ENCODE assay signal across 22 cellular contexts in genomic region chrX:2445662-2446623, GRCh38.
"Had no signal": no experiment of that assay in that cellular context is flagged by ENCODE, and none has a peak within 500 bp of the region (broad histone marks: within the 10 kb centered on the region; RNA-seq: fewer than 3 reads in every experiment).

No MANE protein-coding gene starts in this region.

- H3K4me3 ChIP-seq: adrenal gland, MG63, Peyer's patch had no signal

- H3K27me3 ChIP-seq: adrenal gland, MG63, Peyer's patch had no signal

- H3K4me1 ChIP-seq: adrenal gland, Peyer's patch had no signal

- DNase-seq: activated CD4-positive, alpha-beta memory T cell treated with anti-CD3 and anti-CD28 coated beads, Interleukin-2, amount 10 ng/mL, durations not matched to agents 7 days and 5 days; activated CD4-positive, alpha-beta T cell treated with anti-CD3 and anti-CD28 coated beads for 1 hour; activated CD4-positive, alpha-beta T cell treated with anti-CD3 and anti-CD28 coated beads, Interleukin-2, amount 50 U/mL, for 1 hour; activated naive CD4-positive, alpha-beta T cell treated with anti-CD3 and anti-CD28 coated beads, Interleukin-2, amount 50 U/mL, for 16 hours; activated naive CD8-positive, alpha-beta T cell treated with anti-CD3 and anti-CD28 coated beads, Interleukin-2, amount 10 ng/mL, durations not matched to agents 7 days and 5 days; activated T-cell treated with anti-CD3 and anti-CD28 coated beads for 4 hours; activated T-cell treated with anti-CD3 and anti-CD28 coated beads, Interleukin-2, amount 50 U/mL, for 48 hours; adrenal gland; anterior cingulate cortex; caudate nucleus; MG63; MV-4-11; NCI-H1092 treated with DMSO at 0.1 percent for 48 hours; NCI-H1417 treated with DMSO at 0.1 percent for 48 hours; NCI-H187; NCI-H2081; NCI-H510A treated with DMSO at 0.1 percent for 48 hours; NCI-H69; Peyer's patch; SHP77 treated with DMSO at 0.1 percent for 48 hours had no signal

- H3K9me3 ChIP-seq: adrenal gland, Peyer's patch had no signal

- H3K36me3 ChIP-seq: adrenal gland, Peyer's patch had no signal

- H3K27ac ChIP-seq: adrenal gland, Peyer's patch, RWPE1 had no signal

- ATAC-seq: activated T-helper 17 cell treated with anti-CD3 and anti-CD28 coated beads, Interleukin-2, amount 50 U/mL, for 72 hours had no signal
